Comparison of ENCODE assay signal across 25 cellular contexts in the genomic region with DNA sequence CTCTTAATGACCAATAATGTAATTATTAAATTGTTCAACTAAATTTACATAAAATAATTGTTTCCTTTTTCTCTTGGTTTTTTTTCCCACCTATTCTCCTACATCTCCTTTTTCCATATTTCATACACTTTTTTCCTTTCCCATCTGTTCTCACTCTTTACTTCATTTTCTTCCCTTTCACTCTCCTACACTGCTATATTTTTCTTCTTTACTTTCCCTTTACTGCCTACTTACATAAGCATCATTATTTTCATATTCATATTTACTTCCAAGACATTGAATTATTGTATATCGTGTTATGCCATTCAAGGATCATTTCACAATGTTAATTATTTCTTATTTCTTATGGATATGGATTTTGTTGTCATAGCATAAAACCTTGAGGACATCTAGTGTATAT.
DNase-seq lines count a peak whose midpoint lies in the region; ATAC-seq, FAIRE-seq and TF ChIP-seq lines count a peak whose summit lies in the region.
"Had no signal": no experiment of that assay in that cellular context is flagged by ENCODE, and none has a peak within 500 bp of the region (broad histone marks: within the 10 kb centered on the region; RNA-seq: fewer than 3 reads in every experiment).

No MANE protein-coding gene starts in this region.

- 70 to 75% methylated on average over 1 of the region's 1 CpG for WGBS in pancreas, 2 donors

- H3K36me3 ChIP-seq in HEK293 (ENCODE audit: control insufficient read depth in 2 of 2, insufficient read depth in 1 of 2, low read length in 2 of 2) (no peaks in the 10 kb centered on the region), pancreas (no peaks in the 10 kb centered on the region)
- H3K36me3 ChIP-seq: BLaER1 treated with 17β-estradiol and CSF1 and Interleukin-3, amounts not matched to agents 10 nM and 100 nM had no signal

- H3K9me3 ChIP-seq in HEK293 (ENCODE audit: control insufficient read depth, insufficient read depth, low read depth, low read length) (no peaks in the 10 kb centered on the region), pancreas (no peaks in the 10 kb centered on the region)
- H3K9me3 ChIP-seq: A549; BLaER1 treated with 17β-estradiol and CSF1 and Interleukin-3, amounts not matched to agents 10 nM and 100 nM; Caco-2 had no signal

- POLR2A ChIA-PET in HEK293 (lab: Yijun Ruan, JAX): no interaction called here

- TF ChIP-seq CTCF in HEK293 (tag by site-specific recombination; IDR thresholded peaks at IDR 0.05) (no peak), pancreas (IDR thresholded peaks at IDR 0.05) (no peak)

- FAIRE-seq in A204.1 (lab: Jason Lieb, UNC) (peak; percentile 3), pancreas (lab: Jason Lieb, UNC) (peak; percentile 32)
- FAIRE-seq: A549, GM12878, GM12892, GM18507 had no signal

- H3K27ac ChIP-seq in HEK293 (ENCODE audit: extremely low read depth, low read depth, low read length): no peak overlapping the region
- no peak overlapping the region for H3K27ac ChIP-seq in pancreas
- H3K27ac ChIP-seq: A549; BLaER1 treated with 17β-estradiol and CSF1 and Interleukin-3, amounts not matched to agents 10 nM and 100 nM; C4-2B had no signal

- no peak overlapping the region for H3K4me3 ChIP-seq in HEK293 (ENCODE audit: low read depth, low read length)
- no peak overlapping the region for H3K4me3 ChIP-seq in pancreas
- H3K4me3 ChIP-seq: A549; BLaER1 treated with 17β-estradiol and CSF1 and Interleukin-3, amounts not matched to agents 10 nM and 100 nM; GM12878 had no signal

- DNase-seq in pancreas: no peak
- DNase-seq in NCI-H446 (lab: John Stamatoyannopoulos, UW): no peak
- DNase-seq: 8988T; AML-193; Caco-2; Calu3; CD4-positive, alpha-beta T cell; CD8-positive, alpha-beta T cell; DMS 273 treated with DMSO at 0.1 percent for 48 hours; DMS153; DMS53; DMS79; DND-41; EL; GDM1 had no signal

- intact Hi-C loops in pancreas (cut with DNase I): no loop called here

- ATAC-seq in pancreas (no peak), HG02870 (IDR thresholded peaks at IDR 0.05; ENCODE audit: unreplicated experiment) (no peak), HG03039 (IDR thresholded peaks at IDR 0.05; ENCODE audit: unreplicated experiment) (no peak)
- ATAC-seq: A549; CD8-positive, alpha-beta T cell; GM12878 had no signal

- H3K27me3 ChIP-seq in pancreas: no peaks in the 10 kb centered on the region
- H3K27me3 ChIP-seq: BLaER1 treated with 17β-estradiol and CSF1 and Interleukin-3, amounts not matched to agents 10 nM and 100 nM had no signal

- CTCF ChIA-PET in HEK293 (lab: Yijun Ruan, JAX): no interaction called here

- no peaks in the 10 kb centered on the region for H3K4me1 ChIP-seq in HEK293 (ENCODE audit: control insufficient read depth, insufficient read depth, low read length)
- H3K4me1 ChIP-seq in pancreas: no peaks in the 10 kb centered on the region
- H3K4me1 ChIP-seq: A549 had no signal

TF ChIP-seq in HEK293, 187 proteins besides CTCF, POLR2A, EP300 and RAD21:
- peak; percentile 55; the same call in 1 of the 2 replicates for TF ChIP-seq PRDM1 (tag by site-specific recombination; IDR thresholded peaks at IDR 0.05)
- TF ChIP-seq, protein P1, sequence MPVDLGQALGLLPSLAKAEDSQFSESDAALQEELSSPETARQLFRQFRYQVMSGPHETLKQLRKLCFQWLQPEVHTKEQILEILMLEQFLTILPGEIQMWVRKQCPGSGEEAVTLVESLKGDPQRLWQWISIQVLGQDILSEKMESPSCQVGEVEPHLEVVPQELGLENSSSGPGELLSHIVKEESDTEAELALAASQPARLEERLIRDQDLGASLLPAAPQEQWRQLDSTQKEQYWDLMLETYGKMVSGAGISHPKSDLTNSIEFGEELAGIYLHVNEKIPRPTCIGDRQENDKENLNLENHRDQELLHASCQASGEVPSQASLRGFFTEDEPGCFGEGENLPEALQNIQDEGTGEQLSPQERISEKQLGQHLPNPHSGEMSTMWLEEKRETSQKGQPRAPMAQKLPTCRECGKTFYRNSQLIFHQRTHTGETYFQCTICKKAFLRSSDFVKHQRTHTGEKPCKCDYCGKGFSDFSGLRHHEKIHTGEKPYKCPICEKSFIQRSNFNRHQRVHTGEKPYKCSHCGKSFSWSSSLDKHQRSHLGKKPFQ (tag by site-specific recombination; IDR thresholded peaks at IDR 0.05): no peak
